ENCODE assay signal across 1 cellular context in the genomic region with DNA sequence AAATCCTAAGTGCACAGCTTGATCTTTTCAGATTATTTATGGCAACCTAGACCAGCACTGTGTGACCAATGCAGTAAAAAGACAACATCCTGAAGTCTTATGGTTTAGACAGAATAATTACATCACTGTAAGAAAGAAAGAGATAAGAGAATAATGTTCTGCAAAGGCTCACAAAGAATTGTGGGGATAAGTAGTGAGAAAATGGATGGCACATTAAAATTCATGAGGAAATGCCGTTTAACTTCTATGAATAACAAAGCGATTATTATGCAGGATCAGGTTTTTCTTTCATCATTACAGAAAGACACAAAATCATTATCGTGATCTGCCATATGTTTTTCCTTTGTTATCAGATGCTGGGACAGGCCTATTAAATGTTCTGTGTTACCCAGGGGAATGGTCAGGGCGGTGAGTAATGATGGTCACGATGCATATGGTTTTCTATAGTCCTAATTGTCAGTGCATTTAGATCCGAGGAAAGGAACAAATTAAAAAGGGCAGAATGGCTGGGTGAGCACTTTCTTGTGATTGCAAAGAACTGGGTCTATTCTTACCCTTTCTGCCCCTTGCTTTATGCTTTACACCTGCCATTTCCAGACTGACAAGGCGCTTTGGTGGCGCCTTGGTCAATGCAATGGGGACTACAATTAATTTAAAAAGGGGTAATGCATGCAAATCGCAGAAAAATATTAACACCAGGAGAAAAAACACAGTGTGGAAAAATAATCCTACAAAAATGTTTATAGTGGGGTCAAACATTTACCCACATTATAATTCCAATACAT.
TF ChIP-seq lines count a peak whose summit lies in the region.

No MANE protein-coding gene starts in this region.

TF ChIP-seq in HEK293, 187 proteins besides CTCF, POLR2A, EP300 and RAD21 (continued from another document):
- TF ChIP-seq ZBTB49 (tag by site-specific recombination; IDR thresholded peaks at IDR 0.05; ENCODE audit: low read depth): no peak
- TF ChIP-seq ZEB2 (tag by site-specific recombination; IDR thresholded peaks at IDR 0.05): peak; percentile 91
- peak; percentile 69; the same call in 1 of the 2 replicates for TF ChIP-seq ZNF391 (tag by site-specific recombination; IDR thresholded peaks at IDR 0.05; ENCODE audit: borderline replicate concordance, low read depth)
- no peak for TF ChIP-seq ZNF416 (tag by site-specific recombination; IDR thresholded peaks at IDR 0.05)
- no peak for TF ChIP-seq ZNF248 (tag by site-specific recombination; IDR thresholded peaks at IDR 0.05)
- TF ChIP-seq ZNF341 (tag by site-specific recombination; IDR thresholded peaks at IDR 0.05; ENCODE audit: low read depth): no peak
- no peak for TF ChIP-seq ZNF48 (tag by site-specific recombination; IDR thresholded peaks at IDR 0.05)
- no peak for TF ChIP-seq ZNF501 (tag by site-specific recombination; IDR thresholded peaks at IDR 0.05)
- TF ChIP-seq ZNF843 (tag by site-specific recombination; IDR thresholded peaks at IDR 0.05): peak; percentile 86; the same call in 1 of the 2 replicates
- peak; percentile 62 for TF ChIP-seq WT1 (tag by site-specific recombination; IDR thresholded peaks at IDR 0.05)
- TF ChIP-seq TSHZ1 (tag by site-specific recombination; IDR thresholded peaks at IDR 0.05; ENCODE audit: borderline replicate concordance): peak; percentile 96
